1 cellular context compared by ENCODE assay signal in the genomic region with DNA sequence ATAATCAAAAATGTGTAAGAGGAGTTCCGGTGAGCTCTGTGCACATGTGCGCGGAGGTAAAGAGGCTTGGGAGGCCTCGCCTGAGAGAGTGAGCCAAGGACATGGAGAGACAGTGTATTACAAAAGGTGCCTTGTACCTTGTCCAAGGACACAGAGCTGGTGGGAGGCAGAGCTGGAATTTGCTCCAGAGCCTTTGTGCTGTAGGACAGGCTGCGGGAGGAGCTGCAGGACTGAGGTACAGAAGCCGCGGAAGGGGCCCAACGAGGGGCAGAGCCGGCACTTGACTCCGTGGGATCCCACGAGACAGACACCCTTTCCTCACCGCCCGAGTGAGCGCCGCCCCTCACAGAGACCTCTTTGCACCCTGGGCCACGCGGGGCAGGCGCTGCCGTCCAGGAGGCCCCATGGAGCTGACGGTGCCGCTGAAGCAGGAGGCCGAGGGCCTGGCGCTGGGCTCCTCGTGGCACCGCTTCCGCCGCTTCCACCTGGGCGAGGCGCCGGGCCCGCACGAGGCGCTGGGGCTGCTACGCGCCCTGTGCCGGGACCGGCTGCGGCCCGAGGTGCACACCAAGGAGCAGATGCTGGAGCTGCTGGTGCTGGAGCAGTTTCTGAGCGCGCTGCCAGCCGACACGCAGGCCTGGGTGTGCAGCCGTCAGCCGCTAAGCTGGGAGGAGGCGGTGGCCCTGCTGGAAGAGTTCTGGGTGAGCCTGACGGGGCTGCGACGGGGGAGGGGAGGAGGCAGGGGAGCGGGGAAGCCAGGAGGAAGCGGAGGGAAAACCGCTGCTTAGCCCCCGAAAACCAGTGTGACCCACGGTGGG.
A peak's percentile ranks its signal among the peaks of the same experiment; 100 is the strongest.
TF ChIP-seq lines count a peak whose summit lies in the region.

No MANE protein-coding gene starts in this region.

TF ChIP-seq in HepG2, 621 proteins besides CTCF, POLR2A, EP300 and RAD21 (continued from another document and continues in another):
- TF ChIP-seq, protein P1, sequence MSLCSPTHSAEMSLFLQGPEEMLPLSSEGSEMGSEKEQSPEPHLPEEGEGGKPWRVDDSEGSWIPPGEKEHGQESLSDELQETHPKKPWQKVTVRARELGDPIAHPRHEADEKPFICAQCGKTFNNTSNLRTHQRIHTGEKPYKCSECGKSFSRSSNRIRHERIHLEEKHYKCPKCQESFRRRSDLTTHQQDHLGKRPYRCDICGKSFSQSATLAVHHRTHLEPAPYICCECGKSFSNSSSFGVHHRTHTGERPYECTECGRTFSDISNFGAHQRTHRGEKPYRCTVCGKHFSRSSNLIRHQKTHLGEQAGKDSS (CRISPR knock-in tag; IDR thresholded peaks at IDR 0.05; ENCODE audit: borderline replicate concordance, low read depth), result peak; percentile 81; the same call in 1 of the 2 replicates
- TF ChIP-seq, protein P2, sequence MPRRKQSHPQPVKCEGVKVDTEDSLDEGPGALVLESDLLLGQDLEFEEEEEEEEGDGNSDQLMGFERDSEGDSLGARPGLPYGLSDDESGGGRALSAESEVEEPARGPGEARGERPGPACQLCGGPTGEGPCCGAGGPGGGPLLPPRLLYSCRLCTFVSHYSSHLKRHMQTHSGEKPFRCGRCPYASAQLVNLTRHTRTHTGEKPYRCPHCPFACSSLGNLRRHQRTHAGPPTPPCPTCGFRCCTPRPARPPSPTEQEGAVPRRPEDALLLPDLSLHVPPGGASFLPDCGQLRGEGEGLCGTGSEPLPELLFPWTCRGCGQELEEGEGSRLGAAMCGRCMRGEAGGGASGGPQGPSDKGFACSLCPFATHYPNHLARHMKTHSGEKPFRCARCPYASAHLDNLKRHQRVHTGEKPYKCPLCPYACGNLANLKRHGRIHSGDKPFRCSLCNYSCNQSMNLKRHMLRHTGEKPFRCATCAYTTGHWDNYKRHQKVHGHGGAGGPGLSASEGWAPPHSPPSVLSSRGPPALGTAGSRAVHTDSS (CRISPR knock-in tag; conservative IDR thresholded peaks at IDR 0.05), result no peak
- 0 out of 2 replicates have a peak, but pooled peaks have one; percentile 42 for TF ChIP-seq ELF4 (CRISPR knock-in tag; IDR thresholded peaks at IDR 0.05; ENCODE audit: borderline replicate concordance)
- TF ChIP-seq NR2F6 (IDR thresholded peaks at IDR 0.05), result peak; percentile 38; the same call in 1 of the 2 replicates
- TF ChIP-seq NR2F6 (CRISPR knock-in tag; IDR thresholded peaks at IDR 0.05), result 0 out of 2 replicates have a peak, but pooled peaks have one; percentile 22
- TF ChIP-seq, protein P3, sequence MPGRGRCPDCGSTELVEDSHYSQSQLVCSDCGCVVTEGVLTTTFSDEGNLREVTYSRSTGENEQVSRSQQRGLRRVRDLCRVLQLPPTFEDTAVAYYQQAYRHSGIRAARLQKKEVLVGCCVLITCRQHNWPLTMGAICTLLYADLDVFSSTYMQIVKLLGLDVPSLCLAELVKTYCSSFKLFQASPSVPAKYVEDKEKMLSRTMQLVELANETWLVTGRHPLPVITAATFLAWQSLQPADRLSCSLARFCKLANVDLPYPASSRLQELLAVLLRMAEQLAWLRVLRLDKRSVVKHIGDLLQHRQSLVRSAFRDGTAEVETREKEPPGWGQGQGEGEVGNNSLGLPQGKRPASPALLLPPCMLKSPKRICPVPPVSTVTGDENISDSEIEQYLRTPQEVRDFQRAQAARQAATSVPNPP (CRISPR knock-in tag; IDR thresholded peaks at IDR 0.05), result peak; percentile 78
- TF ChIP-seq CBX2 (IDR thresholded peaks at IDR 0.05; ENCODE audit: low read depth, low read length), result no peak
- no peak for TF ChIP-seq CBX2 (CRISPR knock-in tag; IDR thresholded peaks at IDR 0.05; ENCODE audit: low read depth)
- peak; percentile 97 for TF ChIP-seq MYC (CRISPR knock-in tag; IDR thresholded peaks at IDR 0.05; ENCODE audit: borderline replicate concordance)
- peak; percentile 53; the same call in 1 of the 2 replicates for TF ChIP-seq ZNF710 (CRISPR knock-in tag; IDR thresholded peaks at IDR 0.05; ENCODE audit: borderline replicate concordance)
- TF ChIP-seq, protein P4, sequence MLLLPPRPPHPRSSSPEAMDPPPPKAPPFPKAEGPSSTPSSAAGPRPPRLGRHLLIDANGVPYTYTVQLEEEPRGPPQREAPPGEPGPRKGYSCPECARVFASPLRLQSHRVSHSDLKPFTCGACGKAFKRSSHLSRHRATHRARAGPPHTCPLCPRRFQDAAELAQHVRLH (CRISPR knock-in tag; IDR thresholded peaks at IDR 0.05; ENCODE audit: borderline replicate concordance, low read depth), result peak; percentile 47; the same call in 1 of the 2 replicates
- TF ChIP-seq FOXK1 (CRISPR knock-in tag; IDR thresholded peaks at IDR 0.05; ENCODE audit: borderline replicate concordance, low read depth), result no peak
- no peak for TF ChIP-seq ZBTB21 (CRISPR knock-in tag; IDR thresholded peaks at IDR 0.05)
- TF ChIP-seq PTBP1 (IDR thresholded peaks at IDR 0.05; ENCODE audit: low read depth, low read length, poor library complexity, severe bottlenecking), result no peak
- TF ChIP-seq, protein P5, sequence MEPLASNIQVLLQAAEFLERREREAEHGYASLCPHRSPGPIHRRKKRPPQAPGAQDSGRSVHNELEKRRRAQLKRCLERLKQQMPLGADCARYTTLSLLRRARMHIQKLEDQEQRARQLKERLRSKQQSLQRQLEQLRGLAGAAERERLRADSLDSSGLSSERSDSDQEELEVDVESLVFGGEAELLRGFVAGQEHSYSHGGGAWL (CRISPR knock-in tag; IDR thresholded peaks at IDR 0.05), result peak; percentile 91; the same call in 1 of the 2 replicates
- no peak for TF ChIP-seq EZH2 (conservative IDR thresholded peaks at IDR 0.05; ENCODE audit: low read depth, low read length)
- TF ChIP-seq, protein P6, sequence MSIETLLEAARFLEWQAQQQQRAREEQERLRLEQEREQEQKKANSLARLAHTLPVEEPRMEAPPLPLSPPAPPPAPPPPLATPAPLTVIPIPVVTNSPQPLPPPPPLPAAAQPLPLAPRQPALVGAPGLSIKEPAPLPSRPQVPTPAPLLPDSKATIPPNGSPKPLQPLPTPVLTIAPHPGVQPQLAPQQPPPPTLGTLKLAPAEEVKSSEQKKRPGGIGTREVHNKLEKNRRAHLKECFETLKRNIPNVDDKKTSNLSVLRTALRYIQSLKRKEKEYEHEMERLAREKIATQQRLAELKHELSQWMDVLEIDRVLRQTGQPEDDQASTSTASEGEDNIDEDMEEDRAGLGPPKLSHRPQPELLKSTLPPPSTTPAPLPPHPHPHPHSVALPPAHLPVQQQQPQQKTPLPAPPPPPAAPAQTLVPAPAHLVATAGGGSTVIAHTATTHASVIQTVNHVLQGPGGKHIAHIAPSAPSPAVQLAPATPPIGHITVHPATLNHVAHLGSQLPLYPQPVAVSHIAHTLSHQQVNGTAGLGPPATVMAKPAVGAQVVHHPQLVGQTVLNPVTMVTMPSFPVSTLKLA (IDR thresholded peaks at IDR 0.05), result peak; percentile 21
- TF ChIP-seq, protein P7, sequence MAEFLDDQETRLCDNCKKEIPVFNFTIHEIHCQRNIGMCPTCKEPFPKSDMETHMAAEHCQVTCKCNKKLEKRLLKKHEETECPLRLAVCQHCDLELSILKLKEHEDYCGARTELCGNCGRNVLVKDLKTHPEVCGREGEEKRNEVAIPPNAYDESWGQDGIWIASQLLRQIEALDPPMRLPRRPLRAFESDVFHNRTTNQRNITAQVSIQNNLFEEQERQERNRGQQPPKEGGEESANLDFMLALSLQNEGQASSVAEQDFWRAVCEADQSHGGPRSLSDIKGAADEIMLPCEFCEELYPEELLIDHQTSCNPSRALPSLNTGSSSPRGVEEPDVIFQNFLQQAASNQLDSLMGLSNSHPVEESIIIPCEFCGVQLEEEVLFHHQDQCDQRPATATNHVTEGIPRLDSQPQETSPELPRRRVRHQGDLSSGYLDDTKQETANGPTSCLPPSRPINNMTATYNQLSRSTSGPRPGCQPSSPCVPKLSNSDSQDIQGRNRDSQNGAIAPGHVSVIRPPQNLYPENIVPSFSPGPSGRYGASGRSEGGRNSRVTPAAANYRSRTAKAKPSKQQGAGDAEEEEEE (CRISPR knock-in tag; IDR thresholded peaks at IDR 0.05; ENCODE audit: borderline replicate concordance), result no peak
- no peak; the same call in 1 of the 2 replicates for TF ChIP-seq BCL6 (CRISPR knock-in tag; IDR thresholded peaks at IDR 0.05)
- TF ChIP-seq, protein P8, sequence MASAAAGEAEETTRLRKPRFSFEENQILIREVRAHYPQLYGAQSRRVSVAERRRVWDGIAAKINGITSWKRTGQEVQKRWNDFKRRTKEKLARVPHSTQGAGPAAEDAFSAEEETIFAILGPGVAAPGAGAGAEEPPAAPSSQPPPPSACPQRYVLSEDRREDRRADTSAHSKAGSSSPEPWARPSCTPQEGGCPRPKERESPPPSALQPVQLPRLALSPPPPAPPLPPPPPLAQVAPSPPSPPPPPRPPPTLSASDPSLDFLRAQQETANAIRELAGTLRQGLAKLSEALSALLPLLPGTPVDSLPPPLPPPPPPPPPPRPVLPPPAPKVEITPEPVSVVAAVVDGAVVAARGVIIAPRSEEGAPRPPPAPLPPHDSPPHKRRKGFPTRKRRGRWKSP (CRISPR knock-in tag; IDR thresholded peaks at IDR 0.05), result peak; percentile 80; the same call in 1 of the 2 replicates
- TF ChIP-seq, protein P9, sequence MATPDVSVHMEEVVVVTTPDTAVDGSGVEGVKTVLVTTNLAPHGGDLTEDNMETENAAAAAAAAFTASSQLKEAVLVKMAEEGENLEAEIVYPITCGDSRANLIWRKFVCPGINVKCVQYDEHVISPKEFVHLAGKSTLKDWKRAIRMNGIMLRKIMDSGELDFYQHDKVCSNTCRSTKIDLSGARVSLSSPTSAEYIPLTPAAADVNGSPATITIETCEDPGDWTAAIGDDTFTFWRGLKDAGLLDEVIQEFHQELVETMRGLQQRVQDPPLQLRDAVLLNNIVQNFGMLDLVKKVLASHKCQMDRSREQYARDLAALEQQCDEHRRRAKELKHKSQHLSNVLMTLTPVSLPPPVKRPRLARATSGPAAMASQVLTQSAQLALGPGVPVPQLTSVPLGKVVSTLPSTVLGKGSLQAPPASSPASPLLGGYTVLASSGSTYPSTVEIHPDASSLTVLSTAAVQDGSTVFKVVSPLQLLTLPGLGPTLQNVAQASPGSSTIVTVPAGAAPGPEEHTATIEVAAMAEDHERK (CRISPR knock-in tag; IDR thresholded peaks at IDR 0.05; ENCODE audit: low read depth), result no peak
- no peak for TF ChIP-seq ZNF569 (CRISPR knock-in tag; IDR thresholded peaks at IDR 0.05; ENCODE audit: borderline replicate concordance)
- TF ChIP-seq ZNF292 (CRISPR knock-in tag; IDR thresholded peaks at IDR 0.05; ENCODE audit: borderline replicate concordance, low read depth), result peak; percentile 85
- peak; percentile 73 for TF ChIP-seq ZMYM4 (CRISPR knock-in tag; IDR thresholded peaks at IDR 0.05)
- peak; percentile 77 for TF ChIP-seq ASH2L (IDR thresholded peaks at IDR 0.05; ENCODE audit: insufficient read length, low read depth, low read length)
- peak; percentile 87; the same call in 1 of the 2 replicates for TF ChIP-seq ZNF589 (CRISPR knock-in tag; conservative IDR thresholded peaks at IDR 0.05)
- peak; percentile 87 for TF ChIP-seq ZNF652 (CRISPR knock-in tag; IDR thresholded peaks at IDR 0.05; ENCODE audit: borderline replicate concordance, low read depth)
- TF ChIP-seq GATAD2A (CRISPR knock-in tag; IDR thresholded peaks at IDR 0.05), result peak; percentile 88
- TF ChIP-seq ZNF432 (CRISPR knock-in tag; IDR thresholded peaks at IDR 0.05; ENCODE audit: borderline replicate concordance), result no peak
- TF ChIP-seq ARNTL (CRISPR knock-in tag; IDR thresholded peaks at IDR 0.05), result peak; percentile 47; the same call in 1 of the 2 replicates
- TF ChIP-seq ZNF607 (CRISPR knock-in tag; IDR thresholded peaks at IDR 0.05; ENCODE audit: borderline replicate concordance), result peak; percentile 86; the same call in 1 of the 2 replicates
- TF ChIP-seq MBD4 (IDR thresholded peaks at IDR 0.05; ENCODE audit: borderline replicate concordance, low read length), result no peak
- TF ChIP-seq MED8 (CRISPR knock-in tag; IDR thresholded peaks at IDR 0.05; ENCODE audit: insufficient replicate concordance), result no peak
- TF ChIP-seq NCOA1 (CRISPR knock-in tag; IDR thresholded peaks at IDR 0.05), result no peak; the same call in 1 of the 2 replicates
- peak; percentile 79 for TF ChIP-seq TOPORS (CRISPR knock-in tag; IDR thresholded peaks at IDR 0.05)
- TF ChIP-seq, protein P10, sequence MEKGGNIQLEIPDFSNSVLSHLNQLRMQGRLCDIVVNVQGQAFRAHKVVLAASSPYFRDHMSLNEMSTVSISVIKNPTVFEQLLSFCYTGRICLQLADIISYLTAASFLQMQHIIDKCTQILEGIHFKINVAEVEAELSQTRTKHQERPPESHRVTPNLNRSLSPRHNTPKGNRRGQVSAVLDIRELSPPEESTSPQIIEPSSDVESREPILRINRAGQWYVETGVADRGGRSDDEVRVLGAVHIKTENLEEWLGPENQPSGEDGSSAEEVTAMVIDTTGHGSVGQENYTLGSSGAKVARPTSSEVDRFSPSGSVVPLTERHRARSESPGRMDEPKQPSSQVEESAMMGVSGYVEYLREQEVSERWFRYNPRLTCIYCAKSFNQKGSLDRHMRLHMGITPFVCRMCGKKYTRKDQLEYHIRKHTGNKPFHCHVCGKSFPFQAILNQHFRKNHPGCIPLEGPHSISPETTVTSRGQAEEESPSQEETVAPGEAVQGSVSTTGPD (CRISPR knock-in tag; IDR thresholded peaks at IDR 0.05), result no peak
- TF ChIP-seq ZNF431 (CRISPR knock-in tag; IDR thresholded peaks at IDR 0.05; ENCODE audit: borderline replicate concordance, low read depth), result peak; percentile 63; the same call in 1 of the 2 replicates
- TF ChIP-seq, protein P11, sequence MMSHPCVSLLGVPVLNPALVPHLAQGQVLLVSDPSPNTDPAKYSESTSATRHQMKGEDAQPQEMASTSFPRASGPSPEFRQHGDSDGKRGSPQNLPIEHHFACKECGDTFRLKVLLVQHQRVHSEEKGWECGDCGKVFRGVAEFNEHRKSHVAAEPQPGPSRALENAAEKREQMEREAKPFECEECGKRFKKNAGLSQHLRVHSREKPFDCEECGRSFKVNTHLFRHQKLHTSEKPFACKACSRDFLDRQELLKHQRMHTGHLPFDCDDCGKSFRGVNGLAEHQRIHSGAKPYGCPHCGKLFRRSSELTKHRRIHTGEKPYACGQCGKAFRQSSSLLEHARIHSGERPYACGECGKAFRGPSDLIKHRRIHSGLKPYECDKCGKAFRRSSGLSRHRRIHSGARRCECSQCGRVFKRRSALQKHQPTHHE (CRISPR knock-in tag; IDR thresholded peaks at IDR 0.05; ENCODE audit: borderline replicate concordance), result peak; percentile 35; the same call in 1 of the 2 replicates
- 0 out of 2 replicates have a peak, but pooled peaks have one; percentile 66 for TF ChIP-seq CC2D1A (CRISPR knock-in tag; IDR thresholded peaks at IDR 0.05)
- no peak for TF ChIP-seq RAD51 (IDR thresholded peaks at IDR 0.05; ENCODE audit: borderline replicate concordance)
- TF ChIP-seq ATF3 (CRISPR knock-in tag; IDR thresholded peaks at IDR 0.05), result no peak
- TF ChIP-seq NR2F1 (CRISPR knock-in tag; IDR thresholded peaks at IDR 0.05), result no peak
